2 cellular contexts compared by ENCODE assay signal in genomic region chr9:72355153-72355552, GRCh38.
A peak's percentile ranks its signal among the peaks of the same experiment; 100 is the strongest.
TF ChIP-seq lines count a peak whose summit lies in the region.

No MANE protein-coding gene starts in this region.

TF ChIP-seq in A549, 52 proteins besides CTCF, POLR2A, EP300 and RAD21 (continued from another document):
- TF ChIP-seq HMGXB4 (CRISPR knock-in tag; IDR thresholded peaks at IDR 0.05; ENCODE audit: borderline replicate concordance) (peak; percentile 62; the same call in 1 of the 2 replicates), POLR2AphosphoS2 (conservative IDR thresholded peaks at IDR 0.05; ENCODE audit: low read length) (peak; percentile 94; the same call in 1 of the 2 replicates)

TF ChIP-seq in HCT116, 20 proteins besides CTCF, POLR2A, EP300 and RAD21 (continued from another document):
- no peak for TF ChIP-seq ELF1 (IDR thresholded peaks at IDR 0.05; ENCODE audit: borderline replicate concordance, low read depth)
